1 cellular context compared by ENCODE assay signal in the genomic region with DNA sequence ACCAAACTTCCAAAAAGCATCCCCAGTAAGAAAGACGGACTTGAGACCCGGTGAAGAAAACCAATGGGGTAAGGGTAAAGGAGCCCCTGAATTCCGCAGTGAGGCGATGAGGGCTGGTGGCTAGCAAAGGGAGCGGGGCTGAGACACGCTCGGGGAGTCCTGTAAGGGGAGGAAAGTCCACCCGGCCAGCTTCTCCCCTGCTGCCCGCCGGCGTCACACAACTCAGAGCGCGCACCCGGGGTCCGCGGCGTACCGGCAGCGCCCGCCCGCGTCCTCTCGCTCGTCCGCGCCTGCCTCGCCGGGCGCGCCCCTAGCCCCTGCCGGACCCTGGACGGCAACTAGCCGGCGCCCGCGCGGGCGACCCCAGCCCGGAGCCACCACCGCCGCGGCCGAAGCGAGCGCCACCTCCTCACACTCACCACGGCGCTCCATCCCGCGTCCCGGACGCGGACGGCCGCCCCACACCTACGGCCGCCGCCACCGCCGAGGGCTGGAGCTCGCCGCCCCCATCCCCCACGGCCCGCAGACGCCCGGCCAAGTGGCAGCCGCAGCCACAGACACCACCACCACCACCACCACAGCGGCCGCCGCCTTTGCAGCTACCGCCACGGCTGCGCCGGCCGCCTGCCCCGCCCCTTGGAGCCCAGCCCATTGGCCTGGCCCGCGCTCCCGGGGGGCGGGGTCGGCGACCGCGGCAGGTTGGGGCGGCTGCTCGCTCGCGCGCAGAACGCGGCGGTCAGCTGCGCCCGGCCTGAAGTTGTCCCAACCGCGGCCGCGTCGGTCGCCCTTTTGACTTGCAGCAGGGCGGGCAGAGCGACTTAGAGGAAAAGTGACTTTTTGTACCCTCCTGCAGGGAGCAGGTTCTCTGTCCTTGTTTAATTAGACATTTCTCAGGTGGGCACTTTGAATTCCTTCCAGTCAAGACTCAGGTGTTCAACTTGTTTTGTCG.
TF ChIP-seq lines count a peak whose summit lies in the region.

No MANE protein-coding gene starts in this region.

TF ChIP-seq in HEK293, 187 proteins besides CTCF, POLR2A, EP300 and RAD21 (continued from another document and continues in another):
- TF ChIP-seq, protein P1, sequence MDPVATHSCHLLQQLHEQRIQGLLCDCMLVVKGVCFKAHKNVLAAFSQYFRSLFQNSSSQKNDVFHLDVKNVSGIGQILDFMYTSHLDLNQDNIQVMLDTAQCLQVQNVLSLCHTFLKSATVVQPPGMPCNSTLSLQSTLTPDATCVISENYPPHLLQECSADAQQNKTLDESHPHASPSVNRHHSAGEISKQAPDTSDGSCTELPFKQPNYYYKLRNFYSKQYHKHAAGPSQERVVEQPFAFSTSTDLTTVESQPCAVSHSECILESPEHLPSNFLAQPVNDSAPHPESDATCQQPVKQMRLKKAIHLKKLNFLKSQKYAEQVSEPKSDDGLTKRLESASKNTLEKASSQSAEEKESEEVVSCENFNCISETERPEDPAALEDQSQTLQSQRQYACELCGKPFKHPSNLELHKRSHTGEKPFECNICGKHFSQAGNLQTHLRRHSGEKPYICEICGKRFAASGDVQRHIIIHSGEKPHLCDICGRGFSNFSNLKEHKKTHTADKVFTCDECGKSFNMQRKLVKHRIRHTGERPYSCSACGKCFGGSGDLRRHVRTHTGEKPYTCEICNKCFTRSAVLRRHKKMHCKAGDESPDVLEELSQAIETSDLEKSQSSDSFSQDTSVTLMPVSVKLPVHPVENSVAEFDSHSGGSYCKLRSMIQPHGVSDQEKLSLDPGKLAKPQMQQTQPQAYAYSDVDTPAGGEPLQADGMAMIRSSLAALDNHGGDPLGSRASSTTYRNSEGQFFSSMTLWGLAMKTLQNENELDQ (tag by site-specific recombination; IDR thresholded peaks at IDR 0.05; ENCODE audit: low read depth): no peak
- TF ChIP-seq ZNF394 (tag by site-specific recombination; IDR thresholded peaks at IDR 0.05; ENCODE audit: borderline replicate concordance): peak; percentile 66; the same call in 1 of the 2 replicates
- TF ChIP-seq, protein P2, sequence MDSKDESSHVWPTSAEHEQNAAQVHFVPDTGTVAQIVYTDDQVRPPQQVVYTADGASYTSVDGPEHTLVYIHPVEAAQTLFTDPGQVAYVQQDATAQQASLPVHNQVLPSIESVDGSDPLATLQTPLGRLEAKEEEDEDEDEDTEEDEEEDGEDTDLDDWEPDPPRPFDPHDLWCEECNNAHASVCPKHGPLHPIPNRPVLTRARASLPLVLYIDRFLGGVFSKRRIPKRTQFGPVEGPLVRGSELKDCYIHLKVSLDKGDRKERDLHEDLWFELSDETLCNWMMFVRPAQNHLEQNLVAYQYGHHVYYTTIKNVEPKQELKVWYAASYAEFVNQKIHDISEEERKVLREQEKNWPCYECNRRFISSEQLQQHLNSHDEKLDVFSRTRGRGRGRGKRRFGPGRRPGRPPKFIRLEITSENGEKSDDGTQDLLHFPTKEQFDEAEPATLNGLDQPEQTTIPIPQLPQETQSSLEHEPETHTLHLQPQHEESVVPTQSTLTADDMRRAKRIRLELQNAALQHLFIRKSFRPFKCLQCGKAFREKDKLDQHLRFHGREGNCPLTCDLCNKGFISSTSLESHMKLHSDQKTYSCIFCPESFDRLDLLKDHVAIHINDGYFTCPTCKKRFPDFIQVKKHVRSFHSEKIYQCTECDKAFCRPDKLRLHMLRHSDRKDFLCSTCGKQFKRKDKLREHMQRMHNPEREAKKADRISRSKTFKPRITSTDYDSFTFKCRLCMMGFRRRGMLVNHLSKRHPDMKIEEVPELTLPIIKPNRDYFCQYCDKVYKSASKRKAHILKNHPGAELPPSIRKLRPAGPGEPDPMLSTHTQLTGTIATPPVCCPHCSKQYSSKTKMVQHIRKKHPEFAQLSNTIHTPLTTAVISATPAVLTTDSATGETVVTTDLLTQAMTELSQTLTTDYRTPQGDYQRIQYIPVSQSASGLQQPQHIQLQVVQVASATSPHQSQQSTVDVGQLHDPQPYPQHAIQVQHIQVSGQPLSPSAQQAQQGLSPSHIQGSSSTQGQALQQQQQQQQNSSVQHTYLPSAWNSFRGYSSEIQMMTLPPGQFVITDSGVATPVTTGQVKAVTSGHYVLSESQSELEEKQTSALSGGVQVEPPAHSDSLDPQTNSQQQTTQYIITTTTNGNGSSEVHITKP (tag by site-specific recombination; IDR thresholded peaks at IDR 0.05): 0 out of 2 replicates have a peak, but pooled peaks have one; percentile 10
- TF ChIP-seq, protein P3, sequence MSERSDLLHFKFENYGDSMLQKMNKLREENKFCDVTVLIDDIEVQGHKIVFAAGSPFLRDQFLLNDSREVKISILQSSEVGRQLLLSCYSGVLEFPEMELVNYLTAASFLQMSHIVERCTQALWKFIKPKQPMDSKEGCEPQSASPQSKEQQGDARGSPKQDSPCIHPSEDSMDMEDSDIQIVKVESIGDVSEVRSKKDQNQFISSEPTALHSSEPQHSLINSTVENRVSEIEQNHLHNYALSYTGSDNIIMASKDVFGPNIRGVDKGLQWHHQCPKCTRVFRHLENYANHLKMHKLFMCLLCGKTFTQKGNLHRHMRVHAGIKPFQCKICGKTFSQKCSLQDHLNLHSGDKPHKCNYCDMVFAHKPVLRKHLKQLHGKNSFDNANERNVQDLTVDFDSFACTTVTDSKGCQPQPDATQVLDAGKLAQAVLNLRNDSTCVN (tag by site-specific recombination; optimal IDR thresholded peaks at IDR 0.05): peak; percentile 55
- no peak for TF ChIP-seq ZNF391 (tag by site-specific recombination; IDR thresholded peaks at IDR 0.05; ENCODE audit: borderline replicate concordance, low read depth)
- TF ChIP-seq ZEB2 (tag by site-specific recombination; IDR thresholded peaks at IDR 0.05): 0 out of 2 replicates have a peak, but pooled peaks have one; percentile 33
- TF ChIP-seq, protein P4, sequence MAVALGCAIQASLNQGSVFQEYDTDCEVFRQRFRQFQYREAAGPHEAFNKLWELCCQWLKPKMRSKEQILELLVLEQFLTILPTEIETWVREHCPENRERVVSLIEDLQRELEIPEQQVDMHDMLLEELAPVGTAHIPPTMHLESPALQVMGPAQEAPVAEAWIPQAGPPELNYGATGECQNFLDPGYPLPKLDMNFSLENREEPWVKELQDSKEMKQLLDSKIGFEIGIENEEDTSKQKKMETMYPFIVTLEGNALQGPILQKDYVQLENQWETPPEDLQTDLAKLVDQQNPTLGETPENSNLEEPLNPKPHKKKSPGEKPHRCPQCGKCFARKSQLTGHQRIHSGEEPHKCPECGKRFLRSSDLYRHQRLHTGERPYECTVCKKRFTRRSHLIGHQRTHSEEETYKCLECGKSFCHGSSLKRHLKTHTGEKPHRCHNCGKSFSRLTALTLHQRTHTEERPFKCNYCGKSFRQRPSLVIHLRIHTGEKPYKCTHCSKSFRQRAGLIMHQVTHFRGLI (tag by site-specific recombination; IDR thresholded peaks at IDR 0.05): 0 out of 2 replicates have a peak, but pooled peaks have one; percentile 40
- peak; percentile 57 for TF ChIP-seq OSR2 (tag by site-specific recombination; IDR thresholded peaks at IDR 0.05)
- TF ChIP-seq, protein P5, sequence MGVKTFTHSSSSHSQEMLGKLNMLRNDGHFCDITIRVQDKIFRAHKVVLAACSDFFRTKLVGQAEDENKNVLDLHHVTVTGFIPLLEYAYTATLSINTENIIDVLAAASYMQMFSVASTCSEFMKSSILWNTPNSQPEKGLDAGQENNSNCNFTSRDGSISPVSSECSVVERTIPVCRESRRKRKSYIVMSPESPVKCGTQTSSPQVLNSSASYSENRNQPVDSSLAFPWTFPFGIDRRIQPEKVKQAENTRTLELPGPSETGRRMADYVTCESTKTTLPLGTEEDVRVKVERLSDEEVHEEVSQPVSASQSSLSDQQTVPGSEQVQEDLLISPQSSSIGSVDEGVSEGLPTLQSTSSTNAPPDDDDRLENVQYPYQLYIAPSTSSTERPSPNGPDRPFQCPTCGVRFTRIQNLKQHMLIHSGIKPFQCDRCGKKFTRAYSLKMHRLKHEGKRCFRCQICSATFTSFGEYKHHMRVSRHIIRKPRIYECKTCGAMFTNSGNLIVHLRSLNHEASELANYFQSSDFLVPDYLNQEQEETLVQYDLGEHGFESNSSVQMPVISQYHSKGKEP (tag by site-specific recombination; IDR thresholded peaks at IDR 0.05): peak; percentile 52; the same call in 1 of the 2 replicates
- peak; percentile 14; the same call in 1 of the 2 replicates for TF ChIP-seq EGR2 (tag by site-specific recombination; IDR thresholded peaks at IDR 0.05; ENCODE audit: low read depth)
- TF ChIP-seq ZNF514 (tag by site-specific recombination; IDR thresholded peaks at IDR 0.05): no peak
- no peak for TF ChIP-seq GLIS2 (tag by site-specific recombination; IDR thresholded peaks at IDR 0.05)
- TF ChIP-seq ZBTB48 (tag by site-specific recombination; IDR thresholded peaks at IDR 0.05): no peak
- no peak for TF ChIP-seq ZNF133 (tag by site-specific recombination; IDR thresholded peaks at IDR 0.05)
- 0 out of 2 replicates have a peak, but pooled peaks have one; percentile 18 for TF ChIP-seq SP3 (tag by site-specific recombination; IDR thresholded peaks at IDR 0.05)
- TF ChIP-seq ZNF600 (tag by site-specific recombination; IDR thresholded peaks at IDR 0.05): 0 out of 2 replicates have a peak, but pooled peaks have one; percentile 22
- TF ChIP-seq ZBTB20 (tag by site-specific recombination; IDR thresholded peaks at IDR 0.05): no peak; the same call in 1 of the 2 replicates
- TF ChIP-seq ZNF426 (tag by site-specific recombination; IDR thresholded peaks at IDR 0.05): no peak
- TF ChIP-seq ZNF48 (tag by site-specific recombination; IDR thresholded peaks at IDR 0.05): no peak
- peak; percentile 77 for TF ChIP-seq ZNF335 (tag by site-specific recombination; conservative IDR thresholded peaks at IDR 0.05)
- TF ChIP-seq ZNF660 (tag by site-specific recombination; IDR thresholded peaks at IDR 0.05): 0 out of 2 replicates have a peak, but pooled peaks have one; percentile 54
- no peak for TF ChIP-seq YY1 (tag by site-specific recombination; IDR thresholded peaks at IDR 0.05)
- TF ChIP-seq ZNF37A (tag by site-specific recombination; IDR thresholded peaks at IDR 0.05): no peak
- 0 out of 2 replicates have a peak, but pooled peaks have one; percentile 39 for TF ChIP-seq ZNF596 (tag by site-specific recombination; IDR thresholded peaks at IDR 0.05)
- TF ChIP-seq KLF10 (tag by site-specific recombination; IDR thresholded peaks at IDR 0.05): peak; percentile 40; the same call in 1 of the 2 replicates
- TF ChIP-seq ZNF561 (tag by site-specific recombination; IDR thresholded peaks at IDR 0.05; ENCODE audit: borderline replicate concordance): peak; percentile 53; the same call in 1 of the 2 replicates
- TF ChIP-seq IKZF3 (tag by site-specific recombination; IDR thresholded peaks at IDR 0.05): no peak
- TF ChIP-seq ZNF501 (tag by site-specific recombination; IDR thresholded peaks at IDR 0.05): no peak
- TF ChIP-seq, protein P6, sequence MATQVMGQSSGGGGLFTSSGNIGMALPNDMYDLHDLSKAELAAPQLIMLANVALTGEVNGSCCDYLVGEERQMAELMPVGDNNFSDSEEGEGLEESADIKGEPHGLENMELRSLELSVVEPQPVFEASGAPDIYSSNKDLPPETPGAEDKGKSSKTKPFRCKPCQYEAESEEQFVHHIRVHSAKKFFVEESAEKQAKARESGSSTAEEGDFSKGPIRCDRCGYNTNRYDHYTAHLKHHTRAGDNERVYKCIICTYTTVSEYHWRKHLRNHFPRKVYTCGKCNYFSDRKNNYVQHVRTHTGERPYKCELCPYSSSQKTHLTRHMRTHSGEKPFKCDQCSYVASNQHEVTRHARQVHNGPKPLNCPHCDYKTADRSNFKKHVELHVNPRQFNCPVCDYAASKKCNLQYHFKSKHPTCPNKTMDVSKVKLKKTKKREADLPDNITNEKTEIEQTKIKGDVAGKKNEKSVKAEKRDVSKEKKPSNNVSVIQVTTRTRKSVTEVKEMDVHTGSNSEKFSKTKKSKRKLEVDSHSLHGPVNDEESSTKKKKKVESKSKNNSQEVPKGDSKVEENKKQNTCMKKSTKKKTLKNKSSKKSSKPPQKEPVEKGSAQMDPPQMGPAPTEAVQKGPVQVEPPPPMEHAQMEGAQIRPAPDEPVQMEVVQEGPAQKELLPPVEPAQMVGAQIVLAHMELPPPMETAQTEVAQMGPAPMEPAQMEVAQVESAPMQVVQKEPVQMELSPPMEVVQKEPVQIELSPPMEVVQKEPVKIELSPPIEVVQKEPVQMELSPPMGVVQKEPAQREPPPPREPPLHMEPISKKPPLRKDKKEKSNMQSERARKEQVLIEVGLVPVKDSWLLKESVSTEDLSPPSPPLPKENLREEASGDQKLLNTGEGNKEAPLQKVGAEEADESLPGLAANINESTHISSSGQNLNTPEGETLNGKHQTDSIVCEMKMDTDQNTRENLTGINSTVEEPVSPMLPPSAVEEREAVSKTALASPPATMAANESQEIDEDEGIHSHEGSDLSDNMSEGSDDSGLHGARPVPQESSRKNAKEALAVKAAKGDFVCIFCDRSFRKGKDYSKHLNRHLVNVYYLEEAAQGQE (tag by site-specific recombination; IDR thresholded peaks at IDR 0.05): no peak
- no peak for TF ChIP-seq MZF1 (tag by site-specific recombination; IDR thresholded peaks at IDR 0.05; ENCODE audit: borderline replicate concordance)
- TF ChIP-seq KLF9 (tag by site-specific recombination; IDR thresholded peaks at IDR 0.05; ENCODE audit: low read depth): peak; percentile 51
- TF ChIP-seq, protein P7, sequence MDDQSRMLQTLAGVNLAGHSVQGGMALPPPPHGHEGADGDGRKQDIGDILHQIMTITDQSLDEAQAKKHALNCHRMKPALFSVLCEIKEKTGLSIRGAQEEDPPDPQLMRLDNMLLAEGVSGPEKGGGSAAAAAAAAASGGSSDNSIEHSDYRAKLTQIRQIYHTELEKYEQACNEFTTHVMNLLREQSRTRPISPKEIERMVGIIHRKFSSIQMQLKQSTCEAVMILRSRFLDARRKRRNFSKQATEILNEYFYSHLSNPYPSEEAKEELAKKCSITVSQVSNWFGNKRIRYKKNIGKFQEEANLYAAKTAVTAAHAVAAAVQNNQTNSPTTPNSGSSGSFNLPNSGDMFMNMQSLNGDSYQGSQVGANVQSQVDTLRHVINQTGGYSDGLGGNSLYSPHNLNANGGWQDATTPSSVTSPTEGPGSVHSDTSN (CRISPR knock-in tag; IDR thresholded peaks at IDR 0.05): no peak; the same call in 1 of the 2 replicates
- TF ChIP-seq, protein P8, sequence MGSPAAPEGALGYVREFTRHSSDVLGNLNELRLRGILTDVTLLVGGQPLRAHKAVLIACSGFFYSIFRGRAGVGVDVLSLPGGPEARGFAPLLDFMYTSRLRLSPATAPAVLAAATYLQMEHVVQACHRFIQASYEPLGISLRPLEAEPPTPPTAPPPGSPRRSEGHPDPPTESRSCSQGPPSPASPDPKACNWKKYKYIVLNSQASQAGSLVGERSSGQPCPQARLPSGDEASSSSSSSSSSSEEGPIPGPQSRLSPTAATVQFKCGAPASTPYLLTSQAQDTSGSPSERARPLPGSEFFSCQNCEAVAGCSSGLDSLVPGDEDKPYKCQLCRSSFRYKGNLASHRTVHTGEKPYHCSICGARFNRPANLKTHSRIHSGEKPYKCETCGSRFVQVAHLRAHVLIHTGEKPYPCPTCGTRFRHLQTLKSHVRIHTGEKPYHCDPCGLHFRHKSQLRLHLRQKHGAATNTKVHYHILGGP (tag by site-specific recombination; IDR thresholded peaks at IDR 0.05): no peak
- TF ChIP-seq ZNF654 (tag by site-specific recombination; IDR thresholded peaks at IDR 0.05; ENCODE audit: low read depth): no peak
